Comparison of ENCODE assay signal across 1 cellular context in the genomic region with DNA sequence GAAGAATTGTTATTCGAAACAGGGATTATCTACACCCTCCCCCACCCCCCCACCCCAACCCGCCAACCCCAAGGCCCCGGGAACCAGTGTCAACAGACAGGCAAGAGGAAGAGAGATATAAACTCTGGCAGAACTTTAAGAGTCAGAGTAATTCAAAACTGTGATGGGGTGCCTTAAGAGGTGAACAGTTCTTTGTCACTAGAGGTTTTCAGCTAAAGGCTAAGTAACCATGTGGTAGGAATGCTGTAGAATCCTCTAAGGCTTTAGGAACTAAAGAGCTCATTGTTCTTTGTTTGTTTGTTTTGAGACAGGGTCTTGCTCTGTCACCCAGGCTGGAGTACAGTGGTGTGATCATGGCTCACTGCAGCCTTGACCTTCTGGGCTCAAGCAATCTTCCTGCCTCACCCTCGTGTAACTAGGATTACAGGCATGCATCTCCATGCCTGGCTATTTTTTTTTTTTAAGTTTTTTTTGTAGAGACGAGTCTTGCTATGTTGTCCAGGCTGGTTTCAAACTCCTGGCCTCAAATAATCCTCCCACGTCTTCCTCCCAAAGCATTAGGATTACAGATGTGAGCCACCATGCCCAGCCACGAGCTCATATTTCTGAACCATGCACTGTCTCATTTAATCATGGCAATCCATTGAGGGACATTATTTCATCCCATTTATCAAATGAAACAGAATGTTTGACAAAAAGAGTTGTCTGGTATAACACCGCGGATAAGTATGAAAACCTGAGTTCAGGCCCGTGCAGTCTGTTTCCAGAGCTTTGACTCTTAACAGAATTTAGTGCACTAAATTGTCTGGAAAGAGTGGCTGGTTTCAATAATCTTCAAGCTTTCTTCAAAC.
TF ChIP-seq lines count a peak whose summit lies in the region.

No MANE protein-coding gene starts in this region.

TF ChIP-seq in HepG2, 621 proteins besides CTCF, POLR2A, EP300 and RAD21 (continued from another document and continues in another):
- TF ChIP-seq, protein P1, sequence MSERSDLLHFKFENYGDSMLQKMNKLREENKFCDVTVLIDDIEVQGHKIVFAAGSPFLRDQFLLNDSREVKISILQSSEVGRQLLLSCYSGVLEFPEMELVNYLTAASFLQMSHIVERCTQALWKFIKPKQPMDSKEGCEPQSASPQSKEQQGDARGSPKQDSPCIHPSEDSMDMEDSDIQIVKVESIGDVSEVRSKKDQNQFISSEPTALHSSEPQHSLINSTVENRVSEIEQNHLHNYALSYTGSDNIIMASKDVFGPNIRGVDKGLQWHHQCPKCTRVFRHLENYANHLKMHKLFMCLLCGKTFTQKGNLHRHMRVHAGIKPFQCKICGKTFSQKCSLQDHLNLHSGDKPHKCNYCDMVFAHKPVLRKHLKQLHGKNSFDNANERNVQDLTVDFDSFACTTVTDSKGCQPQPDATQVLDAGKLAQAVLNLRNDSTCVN (CRISPR knock-in tag; IDR thresholded peaks at IDR 0.05; ENCODE audit: borderline replicate concordance), result peak; percentile 94; the same call in 1 of the 2 replicates
- TF ChIP-seq ZSCAN5A (CRISPR knock-in tag; IDR thresholded peaks at IDR 0.05; ENCODE audit: borderline replicate concordance), result peak; percentile 27; the same call in 1 of the 2 replicates
- TF ChIP-seq JUND (CRISPR knock-in tag; IDR thresholded peaks at IDR 0.05), result peak; percentile 70
- peak; percentile 92 for TF ChIP-seq HMG20A (CRISPR knock-in tag; IDR thresholded peaks at IDR 0.05; ENCODE audit: borderline replicate concordance)
- TF ChIP-seq TERF1 (CRISPR knock-in tag; IDR thresholded peaks at IDR 0.05), result no peak
- TF ChIP-seq SNAI1 (CRISPR knock-in tag; IDR thresholded peaks at IDR 0.05; ENCODE audit: borderline replicate concordance), result no peak; the same call in 1 of the 2 replicates
- no peak for TF ChIP-seq HCFC1 (IDR thresholded peaks at IDR 0.05; ENCODE audit: low read depth, low read length)
- TF ChIP-seq MBNL3 (CRISPR knock-in tag; conservative IDR thresholded peaks at IDR 0.05), result no peak; the same call in 1 of the 2 replicates
- TF ChIP-seq, protein P2, sequence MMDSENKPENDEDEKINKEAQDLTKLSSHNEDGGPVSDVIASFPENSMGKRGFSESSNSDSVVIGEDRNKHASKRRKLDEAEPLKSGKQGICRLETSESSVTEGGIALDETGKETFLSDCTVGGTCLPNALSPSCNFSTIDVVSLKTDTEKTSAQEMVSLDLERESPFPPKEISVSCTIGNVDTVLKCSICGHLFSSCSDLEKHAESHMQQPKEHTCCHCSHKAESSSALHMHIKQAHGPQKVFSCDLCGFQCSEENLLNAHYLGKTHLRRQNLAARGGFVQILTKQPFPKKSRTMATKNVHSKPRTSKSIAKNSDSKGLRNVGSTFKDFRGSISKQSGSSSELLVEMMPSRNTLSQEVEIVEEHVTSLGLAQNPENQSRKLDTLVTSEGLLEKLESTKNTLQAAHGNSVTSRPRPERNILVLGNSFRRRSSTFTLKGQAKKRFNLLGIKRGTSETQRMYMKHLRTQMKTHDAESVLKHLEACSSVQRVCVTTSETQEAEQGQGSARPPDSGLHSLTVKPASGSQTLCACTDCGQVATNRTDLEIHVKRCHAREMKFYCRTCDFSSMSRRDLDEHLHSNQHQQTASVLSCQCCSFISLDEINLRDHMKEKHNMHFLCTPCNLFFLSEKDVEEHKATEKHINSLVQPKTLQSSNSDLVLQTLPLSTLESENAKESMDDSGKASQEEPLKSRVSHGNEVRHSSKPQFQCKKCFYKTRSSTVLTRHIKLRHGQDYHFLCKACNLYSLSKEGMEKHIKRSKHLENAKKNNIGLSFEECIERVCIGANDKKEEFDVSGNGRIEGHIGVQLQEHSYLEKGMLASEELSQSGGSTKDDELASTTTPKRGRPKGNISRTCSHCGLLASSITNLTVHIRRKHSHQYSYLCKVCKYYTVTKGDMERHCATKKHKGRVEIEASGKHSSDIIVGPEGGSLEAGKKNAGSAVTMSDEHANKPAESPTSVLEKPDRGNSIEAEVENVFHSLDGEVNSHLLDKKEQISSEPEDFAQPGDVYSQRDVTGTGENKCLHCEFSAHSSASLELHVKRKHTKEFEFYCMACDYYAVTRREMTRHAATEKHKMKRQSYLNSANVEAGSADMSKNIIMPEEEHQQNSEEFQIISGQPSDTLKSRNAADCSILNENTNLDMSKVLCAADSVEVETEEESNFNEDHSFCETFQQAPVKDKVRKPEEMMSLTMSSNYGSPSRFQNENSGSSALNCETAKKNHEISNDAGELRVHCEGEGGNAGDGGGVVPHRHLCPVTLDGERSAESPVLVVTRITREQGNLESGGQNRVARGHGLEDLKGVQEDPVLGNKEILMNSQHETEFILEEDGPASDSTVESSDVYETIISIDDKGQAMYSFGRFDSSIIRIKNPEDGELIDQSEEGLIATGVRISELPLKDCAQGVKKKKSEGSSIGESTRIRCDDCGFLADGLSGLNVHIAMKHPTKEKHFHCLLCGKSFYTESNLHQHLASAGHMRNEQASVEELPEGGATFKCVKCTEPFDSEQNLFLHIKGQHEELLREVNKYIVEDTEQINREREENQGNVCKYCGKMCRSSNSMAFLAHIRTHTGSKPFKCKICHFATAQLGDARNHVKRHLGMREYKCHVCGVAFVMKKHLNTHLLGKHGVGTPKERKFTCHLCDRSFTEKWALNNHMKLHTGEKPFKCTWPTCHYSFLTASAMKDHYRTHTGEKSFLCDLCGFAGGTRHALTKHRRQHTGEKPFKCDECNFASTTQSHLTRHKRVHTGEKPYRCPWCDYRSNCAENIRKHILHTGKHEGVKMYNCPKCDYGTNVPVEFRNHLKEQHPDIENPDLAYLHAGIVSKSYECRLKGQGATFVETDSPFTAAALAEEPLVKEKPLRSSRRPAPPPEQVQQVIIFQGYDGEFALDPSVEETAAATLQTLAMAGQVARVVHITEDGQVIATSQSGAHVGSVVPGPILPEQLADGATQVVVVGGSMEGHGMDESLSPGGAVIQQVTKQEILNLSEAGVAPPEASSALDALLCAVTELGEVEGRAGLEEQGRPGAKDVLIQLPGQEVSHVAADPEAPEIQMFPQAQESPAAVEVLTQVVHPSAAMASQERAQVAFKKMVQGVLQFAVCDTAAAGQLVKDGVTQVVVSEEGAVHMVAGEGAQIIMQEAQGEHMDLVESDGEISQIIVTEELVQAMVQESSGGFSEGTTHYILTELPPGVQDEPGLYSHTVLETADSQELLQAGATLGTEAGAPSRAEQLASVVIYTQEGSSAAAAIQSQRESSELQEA (CRISPR knock-in tag; IDR thresholded peaks at IDR 0.05; ENCODE audit: not compliant biosample characterization), result no peak
- peak; percentile 93 for TF ChIP-seq KDM4B (CRISPR knock-in tag; IDR thresholded peaks at IDR 0.05)
- no peak for TF ChIP-seq ZNF839 (CRISPR knock-in tag; IDR thresholded peaks at IDR 0.05; ENCODE audit: borderline replicate concordance)
- no peak for TF ChIP-seq RORA (CRISPR knock-in tag; IDR thresholded peaks at IDR 0.05)
- TF ChIP-seq, protein P3, sequence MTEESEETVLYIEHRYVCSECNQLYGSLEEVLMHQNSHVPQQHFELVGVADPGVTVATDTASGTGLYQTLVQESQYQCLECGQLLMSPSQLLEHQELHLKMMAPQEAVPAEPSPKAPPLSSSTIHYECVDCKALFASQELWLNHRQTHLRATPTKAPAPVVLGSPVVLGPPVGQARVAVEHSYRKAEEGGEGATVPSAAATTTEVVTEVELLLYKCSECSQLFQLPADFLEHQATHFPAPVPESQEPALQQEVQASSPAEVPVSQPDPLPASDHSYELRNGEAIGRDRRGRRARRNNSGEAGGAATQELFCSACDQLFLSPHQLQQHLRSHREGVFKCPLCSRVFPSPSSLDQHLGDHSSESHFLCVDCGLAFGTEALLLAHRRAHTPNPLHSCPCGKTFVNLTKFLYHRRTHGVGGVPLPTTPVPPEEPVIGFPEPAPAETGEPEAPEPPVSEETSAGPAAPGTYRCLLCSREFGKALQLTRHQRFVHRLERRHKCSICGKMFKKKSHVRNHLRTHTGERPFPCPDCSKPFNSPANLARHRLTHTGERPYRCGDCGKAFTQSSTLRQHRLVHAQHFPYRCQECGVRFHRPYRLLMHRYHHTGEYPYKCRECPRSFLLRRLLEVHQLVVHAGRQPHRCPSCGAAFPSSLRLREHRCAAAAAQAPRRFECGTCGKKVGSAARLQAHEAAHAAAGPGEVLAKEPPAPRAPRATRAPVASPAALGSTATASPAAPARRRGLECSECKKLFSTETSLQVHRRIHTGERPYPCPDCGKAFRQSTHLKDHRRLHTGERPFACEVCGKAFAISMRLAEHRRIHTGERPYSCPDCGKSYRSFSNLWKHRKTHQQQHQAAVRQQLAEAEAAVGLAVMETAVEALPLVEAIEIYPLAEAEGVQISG (CRISPR knock-in tag; IDR thresholded peaks at IDR 0.05), result peak; percentile 89
- no peak for TF ChIP-seq ZNF17 (CRISPR knock-in tag; IDR thresholded peaks at IDR 0.05)
- peak; percentile 62; the same call in 1 of the 2 replicates for TF ChIP-seq EHMT2 (IDR thresholded peaks at IDR 0.05; ENCODE audit: borderline replicate concordance, low read depth, low read length)
- TF ChIP-seq ZNF329 (CRISPR knock-in tag; IDR thresholded peaks at IDR 0.05; ENCODE audit: low read depth), result peak; percentile 84
- TF ChIP-seq ZNF788 (CRISPR knock-in tag; IDR thresholded peaks at IDR 0.05; ENCODE audit: borderline replicate concordance), result peak; percentile 98; the same call in 1 of the 2 replicates
- TF ChIP-seq NFATC3 (CRISPR knock-in tag; IDR thresholded peaks at IDR 0.05), result 0 out of 2 replicates have a peak, but pooled peaks have one; percentile 9
- peak; percentile 100 for TF ChIP-seq MED1 (CRISPR knock-in tag; IDR thresholded peaks at IDR 0.05)
- TF ChIP-seq RXRB (CRISPR knock-in tag; IDR thresholded peaks at IDR 0.05; ENCODE audit: borderline replicate concordance), result peak; percentile 96
- TF ChIP-seq NCOA5 (CRISPR knock-in tag; IDR thresholded peaks at IDR 0.05), result no peak
- TF ChIP-seq, protein P4, sequence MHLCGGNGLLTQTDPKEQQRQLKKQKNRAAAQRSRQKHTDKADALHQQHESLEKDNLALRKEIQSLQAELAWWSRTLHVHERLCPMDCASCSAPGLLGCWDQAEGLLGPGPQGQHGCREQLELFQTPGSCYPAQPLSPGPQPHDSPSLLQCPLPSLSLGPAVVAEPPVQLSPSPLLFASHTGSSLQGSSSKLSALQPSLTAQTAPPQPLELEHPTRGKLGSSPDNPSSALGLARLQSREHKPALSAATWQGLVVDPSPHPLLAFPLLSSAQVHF (CRISPR knock-in tag; IDR thresholded peaks at IDR 0.05), result no peak
- TF ChIP-seq YEATS4 (CRISPR knock-in tag; IDR thresholded peaks at IDR 0.05; ENCODE audit: borderline replicate concordance), result no peak
- peak; percentile 77; the same call in 1 of the 2 replicates for TF ChIP-seq MTERF4 (CRISPR knock-in tag; IDR thresholded peaks at IDR 0.05)
- peak; percentile 93 for TF ChIP-seq ZNF350 (CRISPR knock-in tag; IDR thresholded peaks at IDR 0.05; ENCODE audit: borderline replicate concordance, low read depth)
- no peak for TF ChIP-seq GLI4 (CRISPR knock-in tag; IDR thresholded peaks at IDR 0.05; ENCODE audit: borderline replicate concordance)
- TF ChIP-seq STAG1 (CRISPR knock-in tag; IDR thresholded peaks at IDR 0.05), result peak; percentile 57
- TF ChIP-seq HDAC2 (CRISPR knock-in tag; IDR thresholded peaks at IDR 0.05), result peak; percentile 98
- TF ChIP-seq RBFOX2 (IDR thresholded peaks at IDR 0.05; ENCODE audit: low read depth, low read length), result peak; percentile 55
- TF ChIP-seq ZNF605 (CRISPR knock-in tag; IDR thresholded peaks at IDR 0.05), result peak; percentile 98
- TF ChIP-seq REPIN1 (CRISPR knock-in tag; IDR thresholded peaks at IDR 0.05; ENCODE audit: borderline replicate concordance, low read depth), result peak; percentile 91
- TF ChIP-seq KLF13 (CRISPR knock-in tag; IDR thresholded peaks at IDR 0.05), result no peak
- no peak for TF ChIP-seq JARID2 (CRISPR knock-in tag; IDR thresholded peaks at IDR 0.05; ENCODE audit: insufficient replicate concordance)
- TF ChIP-seq, protein P5, sequence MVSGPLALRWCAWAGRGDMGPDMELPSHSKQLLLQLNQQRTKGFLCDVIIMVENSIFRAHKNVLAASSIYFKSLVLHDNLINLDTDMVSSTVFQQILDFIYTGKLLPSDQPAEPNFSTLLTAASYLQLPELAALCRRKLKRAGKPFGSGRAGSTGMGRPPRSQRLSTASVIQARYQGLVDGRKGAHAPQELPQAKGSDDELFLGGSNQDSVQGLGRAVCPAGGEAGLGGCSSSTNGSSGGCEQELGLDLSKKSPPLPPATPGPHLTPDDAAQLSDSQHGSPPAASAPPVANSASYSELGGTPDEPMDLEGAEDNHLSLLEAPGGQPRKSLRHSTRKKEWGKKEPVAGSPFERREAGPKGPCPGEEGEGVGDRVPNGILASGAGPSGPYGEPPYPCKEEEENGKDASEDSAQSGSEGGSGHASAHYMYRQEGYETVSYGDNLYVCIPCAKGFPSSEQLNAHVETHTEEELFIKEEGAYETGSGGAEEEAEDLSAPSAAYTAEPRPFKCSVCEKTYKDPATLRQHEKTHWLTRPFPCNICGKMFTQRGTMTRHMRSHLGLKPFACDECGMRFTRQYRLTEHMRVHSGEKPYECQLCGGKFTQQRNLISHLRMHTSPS (CRISPR knock-in tag; IDR thresholded peaks at IDR 0.05; ENCODE audit: low read depth), result peak; percentile 72; the same call in 1 of the 2 replicates
- peak; percentile 69 for TF ChIP-seq ATF7 (IDR thresholded peaks at IDR 0.05)
- TF ChIP-seq ATF7 (CRISPR knock-in tag; IDR thresholded peaks at IDR 0.05), result peak; percentile 87; the same call in 1 of the 2 replicates
